ENCODE assay signal across 20 cellular contexts in genomic region chr4:4607336-4608213, GRCh38.
DNase-seq lines count a peak whose midpoint lies in the region; ATAC-seq, FAIRE-seq and TF ChIP-seq lines count a peak whose summit lies in the region.
"Had no signal": no experiment of that assay in that cellular context is flagged by ENCODE, and none has a peak within 500 bp of the region (broad histone marks: within the 10 kb centered on the region; RNA-seq: fewer than 3 reads in every experiment).

No MANE protein-coding gene starts in this region.

- no peak overlapping the region for H3K14ac ChIP-seq in H1 (ENCODE audit: insufficient read length)

- CTCF ChIA-PET in HEK293 (lab: Yijun Ruan, JAX), result no interaction called here
- CTCF ChIA-PET in H1 (lab: Charles Lee; ENCODE audit: partially characterized antibody), result interaction anchor here (1.0 to 2.1 kb wide), 4 partner anchors 12 to 64 kb away, joined by 3 to 6 read pairs (median 5); no protein-coding TSS in a partner anchor

- no peak overlapping the region for H4K5ac ChIP-seq in H1 (ENCODE audit: insufficient read length, low read depth, low read length)

- no peak overlapping the region for H4K8ac ChIP-seq in H1 (ENCODE audit: extremely low read depth, insufficient read depth, low read length)

- H3K36me3 ChIP-seq in HEK293 (ENCODE audit: control insufficient read depth in 2 of 2, insufficient read depth in 1 of 2, low read length in 2 of 2) (no peaks in the 10 kb centered on the region), H1 (ENCODE audit: control insufficient read depth in 2 of 4, insufficient read depth in 4 of 4, low read length in 3 of 4) (no peaks in the 10 kb centered on the region)

- TF ChIP-seq EP300 in H1 (IDR thresholded peaks at IDR 0.05; ENCODE audit: borderline replicate concordance in 1 of 2, low read depth in 2 of 2, low read length in 2 of 2), result no peak

- no peak overlapping the region for H3K4me3 ChIP-seq in HEK293 (ENCODE audit: low read depth, low read length)
- H3K4me3 ChIP-seq in H1 (ENCODE audit: extremely low read depth in 1 of 4, insufficient read depth in 2 of 4, low read depth in 3 of 4, low read length in 4 of 4), result peak overlapping the region in 1 of 4 experiments; percentile 3; a peak in 1 of 8 replicates
- H3K4me3 ChIP-seq in iPS-18c (ENCODE audit: insufficient read depth, low read depth, low read length), result peak overlapping the region; percentile 17

- no peak for ATAC-seq in GM21619 (IDR thresholded peaks at IDR 0.05; ENCODE audit: unreplicated experiment)
- ATAC-seq: PC-3 had no signal

- WGBS in H1 (ENCODE audit: extremely low coverage in 1 of 2, insufficient coverage in 1 of 2, insufficient read length in 1 of 2, insufficient replicate concordance in 2 of 2, low coverage in 1 of 2, low lambda C conversion rate in 2 of 2, missing lambda C conversion rate in 1 of 2), 2 experiments, result 60% methylated on average over 19 of the region's 19 CpGs; no CpG with 5 or more reads in 1 of the 2 experiments

- no peak overlapping the region for H2BK12ac ChIP-seq in H1 (ENCODE audit: low read depth, low read length)

- H2AK5ac ChIP-seq in H1 (ENCODE audit: low read depth, low read length), result peak overlapping the region; percentile 66; the same call in 1 of the 2 replicates

- H3K79me1 ChIP-seq in H1 (ENCODE audit: low read depth, low read length), result no peaks in the 10 kb centered on the region; the same call in 1 of the 2 replicates

- no peak overlapping the region for H3K27ac ChIP-seq in HEK293 (ENCODE audit: extremely low read depth, low read depth, low read length)
- H3K27ac ChIP-seq in H1 (ENCODE audit: low read depth, low read length), result no peak overlapping the region
- H3K27ac ChIP-seq: RWPE1 had no signal

- no peak overlapping the region for H4K91ac ChIP-seq in H1 (replicated peaks; ENCODE audit: insufficient read length, low read length)

- POLR2A ChIA-PET in HEK293 (lab: Yijun Ruan, JAX) (no interaction called here), H1 (lab: Charles Lee; ENCODE audit: partially characterized antibody) (interaction anchor here (1.4 kb wide), 1 partner anchor 9 kb away, joined by 3 read pairs; no protein-coding TSS in a partner anchor)

- no peak overlapping the region for H2BK15ac ChIP-seq in H1 (ENCODE audit: low read length)

- H3K4me1 ChIP-seq in HEK293 (ENCODE audit: control insufficient read depth, insufficient read depth, low read length) (no peaks in the 10 kb centered on the region), H1 (replicated peaks in 1 of 4; ENCODE audit: control insufficient read depth in 3 of 4, insufficient read depth in 4 of 4, low read length in 3 of 4) (peaks cover 5 to 16% (median 7%) of the 10 kb centered on the region in 4 experiments)

- H2BK5ac ChIP-seq in H1 (ENCODE audit: low read depth, low read length), result no peak overlapping the region

- H3K9ac ChIP-seq in H1 (replicated peaks in 1 of 4; ENCODE audit: extremely low read depth in 1 of 4, low read depth in 3 of 4, low read length in 3 of 4), result 0 out of 7 replicates have a peak overlapping the region, but pooled peaks of 1 of the 4 experiments have one; percentile 3

- H3K27me3 ChIP-seq in H1 (replicated peaks in 1 of 4; ENCODE audit: control insufficient read depth in 3 of 4, extremely low read depth in 1 of 4, insufficient read depth in 3 of 4, low read length in 3 of 4), result peaks cover 0 to 12% (median 5%) of the 10 kb centered on the region in 4 experiments; a peak in 5 of 7 replicates

- FAIRE-seq in H1 (lab: Jason Lieb, UNC) (peak; percentile 45), H54 (lab: Jason Lieb, UNC) (no peak)

- DNase-seq in H1 (ENCODE audit: low read depth in 1 of 2, low spot score in 2 of 2) (no peak), H54 (ENCODE audit: insufficient read length, low spot score) (no peak), ureter (ENCODE audit: low spot score) (no peak), GM19240 (ENCODE audit: insufficient read length, low spot score) (no peak)
- DNase-seq: ACHN; CD4-positive, CD25-positive, alpha-beta regulatory T cell; COR-L47; GDM1; GOT3; KG1; NCI-H1105 treated with DMSO at 0.1 percent for 48 hours; NCI-H1694; NCI-H2081 treated with DMSO at 0.1 percent for 48 hours; NCI-H510A treated with DMSO at 0.1 percent for 48 hours; NCI-H774; PC-3 had no signal

- no peak overlapping the region for H3K18ac ChIP-seq in H1 (ENCODE audit: extremely low read depth, low read length)

- no peak overlapping the region for H2BK120ac ChIP-seq in H1 (replicated peaks; ENCODE audit: low read depth, low read length)

- TF ChIP-seq CTCF in HEK293 (tag by site-specific recombination; IDR thresholded peaks at IDR 0.05) (no peak), H1 (IDR thresholded peaks at IDR 0.05; ENCODE audit: control extremely low read depth in 1 of 3, insufficient read depth in 1 of 3, low read depth in 1 of 3, low read length in 3 of 3) (no peak)

- no peak overlapping the region for H3K23ac ChIP-seq in H1 (ENCODE audit: insufficient read length)

- H3K4ac ChIP-seq in H1 (replicated peaks; ENCODE audit: insufficient read length, low read depth, low read length), result no peak overlapping the region

- no peak overlapping the region for H3K56ac ChIP-seq in H1 (replicated peaks; ENCODE audit: insufficient read length, low read depth, low read length)

- peaks cover 4 to 18% of the 10 kb centered on the region in 2 experiments for H4K20me1 ChIP-seq in H1 (replicated peaks in 1 of 2; ENCODE audit: control insufficient read depth in 1 of 2, insufficient read depth in 2 of 2, low read length in 2 of 2)

- H3K4me2 ChIP-seq in H1 (ENCODE audit: insufficient read depth in 1 of 2, low read depth in 2 of 2, low read length in 2 of 2), result peak overlapping the region; percentile 33 to 53; a peak in 3 of 4 replicates

- no peaks in the 10 kb centered on the region for H3K9me3 ChIP-seq in HEK293 (ENCODE audit: control insufficient read depth, insufficient read depth, low read depth, low read length)
- H3K9me3 ChIP-seq in H1 (ENCODE audit: insufficient read depth in 2 of 2, low read depth in 1 of 2, low read length in 1 of 2), result no peaks in the 10 kb centered on the region
- peaks cover 2% of the 10 kb centered on the region for H3K9me3 ChIP-seq in iPS-18c (ENCODE audit: control insufficient read depth, insufficient read depth, low read length)

- no peaks in the 10 kb centered on the region for H3K79me2 ChIP-seq in H1 (ENCODE audit: control insufficient read depth in 1 of 2, insufficient read depth in 2 of 2, low read length in 2 of 2)

- H2AFZ ChIP-seq in H1 (ENCODE audit: low read length), result no peak overlapping the region

- no peak for TF ChIP-seq RAD21 in H1 (IDR thresholded peaks at IDR 0.05 in 1 of 2, conservative IDR thresholded peaks at IDR 0.05 in 1 of 2; ENCODE audit: low read depth in 2 of 2, low read length in 2 of 2)

- H3K23me2 ChIP-seq in H1 (ENCODE audit: low read depth, low read length), result no peaks in the 10 kb centered on the region

- TF ChIP-seq POLR2A in H1 (IDR thresholded peaks at IDR 0.05; ENCODE audit: control extremely low read depth in 1 of 2, low read depth in 2 of 2, low read length in 2 of 2), result no peak
- no peak for TF ChIP-seq POLR2A in H54 (IDR thresholded peaks at IDR 0.05; ENCODE audit: low read depth, low read length)

- H2BK20ac ChIP-seq in H1 (ENCODE audit: low read length), result no peak overlapping the region

TF ChIP-seq in HEK293, 187 proteins besides CTCF, POLR2A, EP300 and RAD21:
- TF ChIP-seq YY2 (tag by site-specific recombination; IDR thresholded peaks at IDR 0.05) (no peak), ZIC2 (tag by site-specific recombination; IDR thresholded peaks at IDR 0.05) (0 out of 2 replicates have a peak, but pooled peaks have one; percentile 31)

TF ChIP-seq in H1, 55 proteins besides CTCF, POLR2A, EP300 and RAD21:
- TF ChIP-seq NANOG (IDR thresholded peaks at IDR 0.05; ENCODE audit: insufficient read depth, low read depth, low read length, poor library complexity, severe bottlenecking) (peak; percentile 81), BCL11A (IDR thresholded peaks at IDR 0.05; ENCODE audit: low read depth in 2 of 2, low read length in 2 of 2) (peak in 1 of 2 experiments; percentile 14), POU5F1 (IDR thresholded peaks at IDR 0.05; ENCODE audit: low read depth, low read length) (no peak)
